In genomic region chr21:34889537-34890257, GRCh38 we compare ENCODE assay signal across 8 cellular contexts.
DNase-seq lines count a peak whose midpoint lies in the region; ATAC-seq and TF ChIP-seq lines count a peak whose summit lies in the region.

No MANE protein-coding gene starts in this region.

- peak; percentile 21; the same call in 1 of the 2 replicates for TF ChIP-seq CTCF in BE2C (IDR thresholded peaks at IDR 0.05; ENCODE audit: low read depth, low read length)
- peak; percentile 28 for TF ChIP-seq CTCF in epithelial cell of esophagus (IDR thresholded peaks at IDR 0.05; ENCODE audit: insufficient read depth, low read depth, low read length, missing control alignments)

- ATAC-seq in GM19035 (IDR thresholded peaks at IDR 0.05; ENCODE audit: unreplicated experiment) (peak; percentile 41), HG03175 (IDR thresholded peaks at IDR 0.05; ENCODE audit: unreplicated experiment) (peak; percentile 48)
- ATAC-seq in stimulated activated effector memory CD8-positive, alpha-beta T cell treated with anti-CD3 and anti-CD28 coated beads, Interleukin-12 subunit alpha, Interleukin-12 subunit beta, amount 100 ng/mL, for 72 hours = peak; percentile 74

- H3K27ac Mint-ChIP-seq in stimulated activated effector memory CD8-positive, alpha-beta T cell treated with anti-CD3 and anti-CD28 coated beads, Interleukin-12 subunit alpha, Interleukin-12 subunit beta, amount 100 ng/mL, for 72 hours = peak overlapping the region; percentile 94

- no peaks in the 10 kb centered on the region for H3K9me3 Mint-ChIP-seq in stimulated activated effector memory CD8-positive, alpha-beta T cell treated with anti-CD3 and anti-CD28 coated beads, Interleukin-12 subunit alpha, Interleukin-12 subunit beta, amount 100 ng/mL, for 72 hours

- peaks cover 76% of the 10 kb centered on the region for H3K27me3 ChIP-seq in BE2C
- H3K27me3 ChIP-seq in muscle layer of duodenum (ENCODE audit: low read depth, low read length) = peaks cover 14% of the 10 kb centered on the region

- peaks cover 51% of the 10 kb centered on the region for H3K36me3 Mint-ChIP-seq in stimulated activated effector memory CD8-positive, alpha-beta T cell treated with anti-CD3 and anti-CD28 coated beads, Interleukin-12 subunit alpha, Interleukin-12 subunit beta, amount 100 ng/mL, for 72 hours

- no peaks in the 10 kb centered on the region for H3K4me1 ChIP-seq in BE2C
- H3K4me1 ChIP-seq in muscle layer of duodenum (ENCODE audit: control insufficient read depth in 1 of 2, insufficient read depth in 2 of 2, low read length in 2 of 2) = peaks cover 0 to 23% of the 10 kb centered on the region in 2 donors

- peaks cover 19% of the 10 kb centered on the region for H3K4me1 Mint-ChIP-seq in stimulated activated effector memory CD8-positive, alpha-beta T cell treated with anti-CD3 and anti-CD28 coated beads, Interleukin-12 subunit alpha, Interleukin-12 subunit beta, amount 100 ng/mL, for 72 hours

- H3K36me3 ChIP-seq in BE2C (no peaks in the 10 kb centered on the region), muscle layer of duodenum (ENCODE audit: control insufficient read depth in 1 of 2, insufficient read depth in 2 of 2, low read length in 2 of 2) (no peaks in the 10 kb centered on the region)

- DNase-seq in BE2C (peak; percentile 51), NOMO-1 (lab: John Stamatoyannopoulos, UW; ENCODE audit: unreplicated experiment in 2 of 2) (peak; percentile 72 to 79), epithelial cell of esophagus (ENCODE audit: low read depth) (peak; percentile 80)
- peak; percentile 52 to 74 (median 69) for DNase-seq in activated CD8-positive, alpha-beta memory T cell treated with anti-CD3 and anti-CD28 coated beads for 48 hours (ENCODE audit: low read depth in 2 of 3, low spot score in 2 of 3)
- peak; percentile 83 to 90 for DNase-seq in stimulated activated effector memory CD8-positive, alpha-beta T cell treated with anti-CD3 and anti-CD28 coated beads, Interleukin-12 subunit alpha, Interleukin-12 subunit beta, amount 100 ng/mL, for 72 hours (ENCODE audit: low spot score in 2 of 2)

- H3K4me3 ChIP-seq in BE2C (ENCODE audit: low read depth, low read length) (peak overlapping the region; percentile 52), epithelial cell of esophagus (ENCODE audit: low read length) (peak overlapping the region; percentile 64), muscle layer of duodenum (ENCODE audit: low read depth in 1 of 2, low read length in 2 of 2) (peak overlapping the region; percentile 61 to 73)

- H3K9me3 ChIP-seq in BE2C (no peaks in the 10 kb centered on the region; the same call in 1 of the 2 replicates), muscle layer of duodenum (ENCODE audit: control insufficient read depth in 1 of 2, low read length in 2 of 2) (no peaks in the 10 kb centered on the region)

- peak overlapping the region; percentile 95 for H3K4me3 Mint-ChIP-seq in stimulated activated effector memory CD8-positive, alpha-beta T cell treated with anti-CD3 and anti-CD28 coated beads, Interleukin-12 subunit alpha, Interleukin-12 subunit beta, amount 100 ng/mL, for 72 hours

- H3K27ac ChIP-seq in muscle layer of duodenum (ENCODE audit: low read length) = peak overlapping the region; percentile 69

Comparison
In these comparisons a context has a peak if more than half of its experiments do, and no peak if none do; other contexts are left out.
1. Peak in every context shown above with its lines: DNase-seq, ATAC-seq, H3K4me3 ChIP-seq and H3K27ac ChIP-seq.